32 cellular contexts compared by ENCODE assay signal in genomic region chr11:34536056-34536455, GRCh38. TPM values are rescaled to one million over a fixed set of nuclear protein-coding genes. Genes with fewer than 3 reads are reported as not detected.
"Had no signal": no experiment of that assay in that cellular context is flagged by ENCODE, and none has a peak within 500 bp of the region (broad histone marks: within the 10 kb centered on the region; RNA-seq: fewer than 3 reads in every experiment).

No MANE protein-coding gene starts in this region.

- H3K36me3 ChIP-seq: breast epithelium, heart left ventricle, neutrophil, prostate gland, transverse colon had no signal

- H3K9me3 ChIP-seq: neutrophil, prostate gland, testis, transverse colon had no signal

- H3K4me3 ChIP-seq: breast epithelium, heart left ventricle, prostate gland, skin epidermis, testis, transverse colon had no signal

- H3K4me1 ChIP-seq: breast epithelium, heart left ventricle, prostate gland, testis, transverse colon had no signal

- H3K27ac ChIP-seq: breast epithelium, heart left ventricle, neutrophil, prostate gland, skin epidermis, testis, transverse colon had no signal

- H3K4me3 Mint-ChIP-seq: activated B cell treated with CpG ODN at 0.5 μM for 24 hours; activated CD8-positive, alpha-beta T cell treated with anti-CD3 and anti-CD28 coated beads for 36 hours; activated naive CD4-positive, alpha-beta T cell treated with anti-CD3 and anti-CD28 coated beads, Interleukin-2, amount 50 U/mL, for 24 hours; activated naive CD8-positive, alpha-beta T cell treated with anti-CD3 and anti-CD28 coated beads, Interleukin-2, amount 50 U/mL, for 24 hours; activated T-cell treated with anti-CD3 and anti-CD28 coated beads, Interleukin-2, amount 50 U/mL, for 4 hours; endodermal cell; immature natural killer cell; nephron progenitor cell had no signal

- H3K27me3 ChIP-seq: breast epithelium, testis had no signal

- H3K27ac Mint-ChIP-seq: activated B cell treated with CpG ODN at 0.5 μM for 24 hours; activated CD8-positive, alpha-beta T cell treated with anti-CD3 and anti-CD28 coated beads for 36 hours; activated naive CD4-positive, alpha-beta T cell treated with anti-CD3 and anti-CD28 coated beads, Interleukin-2, amount 50 U/mL, for 24 hours; activated naive CD8-positive, alpha-beta T cell treated with anti-CD3 and anti-CD28 coated beads, Interleukin-2, amount 50 U/mL, for 24 hours; activated T-helper 2 cell treated with anti-CD3 and anti-CD28 coated beads, Interferon-gamma antibody, Interleukin-2, Interleukin-4, amounts not matched to agents 10 μg/mL and 5 μg/mL and 100 μg/mL, durations not matched to agents 14 hours and 24 hours and 36 hours; endodermal cell; immature natural killer cell; nephron progenitor cell had no signal

- DNase-seq: activated B cell treated with CpG ODN at 0.5 μM for 24 hours; activated CD4-positive, alpha-beta T cell treated with anti-CD3 and anti-CD28 coated beads, Interleukin-2, amount 50 U/mL, for 1 hour; activated CD8-positive, alpha-beta T cell treated with anti-CD3 and anti-CD28 coated beads for 36 hours; activated naive CD8-positive, alpha-beta T cell treated with anti-CD3 and anti-CD28 coated beads, Interleukin-2, amount 50 U/mL, for 24 hours; activated T-cell treated with anti-CD3 and anti-CD28 coated beads, Interleukin-2, amount 50 U/mL, for 4 hours; amygdala; central memory CD4-positive, alpha-beta T cell; foreskin fibroblast; heart left ventricle; hypothalamus; immature natural killer cell; kidney; left colon; mammary epithelial cell; nephron progenitor cell; retina; stimulated activated CD4-positive, alpha-beta T cell treated with anti-CD3 and anti-CD28 coated beads, Interleukin-12 subunit alpha, Interleukin-12 subunit beta, amount 100 ng/mL, for 4 hours; stimulated activated CD4-positive, alpha-beta T cell treated with anti-CD3 and anti-CD28 coated beads, Interleukin-4, amount 100 ng/mL, for 1 hour; stimulated activated naive CD8-positive, alpha-beta T cell treated with anti-CD3 and anti-CD28 coated beads, Interleukin-15, Interleukin-2, amounts not matched to agents 100 U/mL and 50 U/mL, for 24 hours; T1000; testis; transverse colon had no signal

- ATAC-seq: activated CD8-positive, alpha-beta T cell treated with anti-CD3 and anti-CD28 coated beads for 36 hours; activated naive CD8-positive, alpha-beta T cell treated with anti-CD3 and anti-CD28 coated beads, Interleukin-2, amount 50 U/mL, for 24 hours; activated T-cell treated with anti-CD3 and anti-CD28 coated beads, Interleukin-2, amount 50 U/mL, for 4 hours; esophagus mucosa; heart left ventricle; left colon; sciatic nerve; stimulated activated naive CD8-positive, alpha-beta T cell treated with anti-CD3 and anti-CD28 coated beads, Interleukin-15, Interleukin-2, amounts not matched to agents 100 U/mL and 50 U/mL, for 24 hours had no signal

- H3K4me1 Mint-ChIP-seq: activated B cell treated with CpG ODN at 0.5 μM for 24 hours; activated naive CD4-positive, alpha-beta T cell treated with anti-CD3 and anti-CD28 coated beads, Interleukin-2, amount 50 U/mL, for 24 hours; activated naive CD8-positive, alpha-beta T cell treated with anti-CD3 and anti-CD28 coated beads, Interleukin-2, amount 50 U/mL, for 24 hours; immature natural killer cell; nephron progenitor cell had no signal

RNA-seq across cellular contexts. Expression of gene ELF5, which starts 22.5 kb away (rescaled TPM):
- total RNA-seq: activated B cell treated with CpG ODN at 0.5 μM for 24 hours; activated CD8-positive, alpha-beta T cell treated with anti-CD3 and anti-CD28 coated beads for 36 hours; activated T-cell treated with anti-CD3 and anti-CD28 coated beads, Interleukin-2, amount 50 U/mL, for 4 hours; activated T-helper 2 cell treated with anti-CD3 and anti-CD28 coated beads, Interferon-gamma antibody, Interleukin-2, Interleukin-4, amounts not matched to agents 10 μg/mL and 5 μg/mL and 100 μg/mL, durations not matched to agents 14 hours and 24 hours and 36 hours; endodermal cell; heart left ventricle; left colon; osteocyte; sciatic nerve; transverse colon had no signal
